Comparison of ENCODE assay signal across 18 cellular contexts in genomic region chr10:103905441-103905840, GRCh38. TPM values are rescaled to one million over a fixed set of nuclear protein-coding genes. Genes with fewer than 3 reads are reported as not detected.
DNase-seq lines count a peak whose midpoint lies in the region; ATAC-seq, FAIRE-seq and TF ChIP-seq lines count a peak whose summit lies in the region.
"Had no signal": no experiment of that assay in that cellular context is flagged by ENCODE, and none has a peak within 500 bp of the region (broad histone marks: within the 10 kb centered on the region; RNA-seq: fewer than 3 reads in every experiment).

No MANE protein-coding gene starts in this region.

- no peaks in the 10 kb centered on the region for H3K9me3 ChIP-seq in keratinocyte (ENCODE audit: control insufficient read depth, low read depth, low read length)
- no peaks in the 10 kb centered on the region for H3K9me3 ChIP-seq in thoracic aorta
- H3K9me3 ChIP-seq in effector memory CD4-positive, alpha-beta T cell (ENCODE audit: control insufficient read depth, low read length), result no peaks in the 10 kb centered on the region
- H3K9me3 ChIP-seq: esophagus squamous epithelium, left lung had no signal

- H3K4me2 ChIP-seq in keratinocyte (ENCODE audit: control insufficient read depth, extremely low read depth, insufficient read depth, low read depth, low read length), result no peak overlapping the region

- FAIRE-seq in keratinocyte (lab: Jason Lieb, UNC), result peak; percentile 9
- FAIRE-seq: GM19239 had no signal

- peaks cover 11 to 13% of the 10 kb centered on the region in 2 donors for H3K36me3 Mint-ChIP-seq in activated T-cell treated with anti-CD3 and anti-CD28 coated beads, Interleukin-2, amount 50 U/mL, for 72 hours (ENCODE audit: insufficient read depth in 2 of 2)
- peaks cover 34% of the 10 kb centered on the region for H3K36me3 Mint-ChIP-seq in activated naive CD8-positive, alpha-beta T cell treated with anti-CD3 and anti-CD28 coated beads, Interleukin-2, amount 10 ng/mL, durations not matched to agents 7 days and 5 days

- no peak for TF ChIP-seq CTCF in keratinocyte (optimal IDR thresholded peaks at IDR 0.05 in 1 of 3, IDR thresholded peaks at IDR 0.05 in 1 of 3, conservative IDR thresholded peaks at IDR 0.05 in 1 of 3; ENCODE audit: extremely low read depth in 1 of 3, insufficient read depth in 2 of 3, low read length in 3 of 3)
- TF ChIP-seq CTCF in thoracic aorta (IDR thresholded peaks at IDR 0.05), result no peak

- peak overlapping the region in 1 of 2 donors; percentile 67 for H3K4me3 Mint-ChIP-seq in activated T-cell treated with anti-CD3 and anti-CD28 coated beads, Interleukin-2, amount 50 U/mL, for 72 hours
- H3K4me3 Mint-ChIP-seq in activated naive CD8-positive, alpha-beta T cell treated with anti-CD3 and anti-CD28 coated beads, Interleukin-2, amount 10 ng/mL, durations not matched to agents 7 days and 5 days, result peak overlapping the region; percentile 57
- H3K4me3 Mint-ChIP-seq: dendritic cell treated with granulocyte-macrophage colony-stimulating factor and Interleukin-4, amounts not matched to agents 40 ng/mL and 50 ng/mL, for 4 days had no signal

- H3K27me3 ChIP-seq in keratinocyte (ENCODE audit: control insufficient read depth, extremely low read depth, insufficient read depth, low read length) (no peaks in the 10 kb centered on the region), thoracic aorta (replicated peaks; ENCODE audit: insufficient read depth) (no peaks in the 10 kb centered on the region)
- H3K27me3 ChIP-seq in effector memory CD4-positive, alpha-beta T cell (replicated peaks; ENCODE audit: control insufficient read depth, insufficient read depth, low read length, poor library complexity, severe bottlenecking), result no peaks in the 10 kb centered on the region
- H3K27me3 ChIP-seq: esophagus squamous epithelium, left lung had no signal

- H3K4me3 ChIP-seq in keratinocyte (ENCODE audit: control insufficient read depth in 2 of 3, extremely low read depth in 1 of 3, insufficient read depth in 2 of 3, low read depth in 1 of 3, low read length in 3 of 3) (no peak overlapping the region), thoracic aorta (peak overlapping the region; percentile 36)
- H3K4me3 ChIP-seq in effector memory CD4-positive, alpha-beta T cell (ENCODE audit: insufficient read depth, low read depth, low read length, poor library complexity, severe bottlenecking), result no peak overlapping the region
- H3K4me3 ChIP-seq: esophagus squamous epithelium, left lung had no signal

- peaks cover under 1% of the 10 kb centered on the region for H3K9me1 ChIP-seq in keratinocyte (ENCODE audit: control insufficient read depth, extremely low read depth, insufficient read depth, low read length)

- H3K36me3 ChIP-seq in keratinocyte (ENCODE audit: control insufficient read depth in 2 of 2, extremely low read depth in 1 of 2, insufficient read depth in 2 of 2, low read length in 2 of 2) (peaks cover 0 to 5% of the 10 kb centered on the region in 2 experiments), thoracic aorta (no peaks in the 10 kb centered on the region)
- H3K36me3 ChIP-seq in effector memory CD4-positive, alpha-beta T cell (ENCODE audit: control insufficient read depth, insufficient read depth, low read length), result peaks cover 17% of the 10 kb centered on the region

- H3K9me3 Mint-ChIP-seq in activated T-cell treated with anti-CD3 and anti-CD28 coated beads, Interleukin-2, amount 50 U/mL, for 72 hours, result no peaks in the 10 kb centered on the region
- H3K9me3 Mint-ChIP-seq in activated naive CD8-positive, alpha-beta T cell treated with anti-CD3 and anti-CD28 coated beads, Interleukin-2, amount 10 ng/mL, durations not matched to agents 7 days and 5 days, result no peaks in the 10 kb centered on the region
- H3K9me3 Mint-ChIP-seq: dendritic cell treated with granulocyte-macrophage colony-stimulating factor and Interleukin-4, amounts not matched to agents 40 ng/mL and 50 ng/mL, for 4 days had no signal

- POLR2A ChIA-PET in activated naive CD8-positive, alpha-beta T cell treated with anti-CD3 and anti-CD28 coated beads, Interleukin-2, amount 10 ng/mL, durations not matched to agents 7 days and 5 days (lab: Charles Lee), result no interaction called here

- H2AFZ ChIP-seq in keratinocyte (ENCODE audit: control insufficient read depth, low read length), result no peak overlapping the region

- H3K27ac ChIP-seq in keratinocyte (ENCODE audit: control insufficient read depth, insufficient read depth, low read length), result no peak overlapping the region
- H3K27ac ChIP-seq in thoracic aorta, result peak overlapping the region; percentile 72 to 74
- no peak overlapping the region for H3K27ac ChIP-seq in effector memory CD4-positive, alpha-beta T cell (ENCODE audit: insufficient read depth, low read length, poor library complexity, severe bottlenecking)

- ATAC-seq in activated T-cell treated with anti-CD3 and anti-CD28 coated beads, Interleukin-2, amount 50 U/mL, for 72 hours (replicated peaks in 1 of 2), result no peak
- ATAC-seq in activated naive CD8-positive, alpha-beta T cell treated with anti-CD3 and anti-CD28 coated beads, Interleukin-2, amount 10 ng/mL, durations not matched to agents 7 days and 5 days (ENCODE audit: low read depth), result no peak
- ATAC-seq in thoracic aorta (ENCODE audit: insufficient number of reproducible peaks, low FRiP score, low read depth), result no peak
- ATAC-seq in GM21723 (IDR thresholded peaks at IDR 0.05; ENCODE audit: unreplicated experiment), result no peak
- ATAC-seq: left lung had no signal

- H3K27ac Mint-ChIP-seq in activated T-cell treated with anti-CD3 and anti-CD28 coated beads, Interleukin-2, amount 50 U/mL, for 72 hours, result peak overlapping the region; percentile 7
- H3K27ac Mint-ChIP-seq in activated naive CD8-positive, alpha-beta T cell treated with anti-CD3 and anti-CD28 coated beads, Interleukin-2, amount 10 ng/mL, durations not matched to agents 7 days and 5 days, result peak overlapping the region; percentile 73
- H3K27ac Mint-ChIP-seq: dendritic cell treated with granulocyte-macrophage colony-stimulating factor and Interleukin-4, amounts not matched to agents 40 ng/mL and 50 ng/mL, for 4 days had no signal

- H3K4me1 ChIP-seq in keratinocyte (ENCODE audit: control insufficient read depth, extremely low read depth, insufficient read depth, low read length) (peaks cover 33% of the 10 kb centered on the region), thoracic aorta (ENCODE audit: control insufficient read depth in 1 of 2, low read depth in 2 of 2) (peaks cover 36 to 50% of the 10 kb centered on the region in 2 donors)
- H3K4me1 ChIP-seq in effector memory CD4-positive, alpha-beta T cell (ENCODE audit: control insufficient read depth, insufficient read depth, low read length, poor library complexity, severe bottlenecking), result peaks cover 39% of the 10 kb centered on the region

- no peaks in the 10 kb centered on the region for H4K20me1 ChIP-seq in keratinocyte (ENCODE audit: control insufficient read depth, extremely low read depth, insufficient read depth, low read length)

- peaks cover 2% of the 10 kb centered on the region for H3K79me2 ChIP-seq in keratinocyte (ENCODE audit: control insufficient read depth, insufficient read depth, low read length)

- H3K27me3 Mint-ChIP-seq in activated T-cell treated with anti-CD3 and anti-CD28 coated beads, Interleukin-2, amount 50 U/mL, for 72 hours (ENCODE audit: low read depth), result no peaks in the 10 kb centered on the region
- H3K27me3 Mint-ChIP-seq in activated naive CD8-positive, alpha-beta T cell treated with anti-CD3 and anti-CD28 coated beads, Interleukin-2, amount 10 ng/mL, durations not matched to agents 7 days and 5 days, result no peaks in the 10 kb centered on the region
- H3K27me3 Mint-ChIP-seq: dendritic cell treated with granulocyte-macrophage colony-stimulating factor and Interleukin-4, amounts not matched to agents 40 ng/mL and 50 ng/mL, for 4 days had no signal

- DNase-seq in activated T-cell treated with anti-CD3 and anti-CD28 coated beads, Interleukin-2, amount 50 U/mL, for 72 hours, result no peak
- DNase-seq in activated T-cell treated with anti-CD3 and anti-CD28 coated beads, Interleukin-2, amount 50 U/mL, for 1 hour, result no peak
- DNase-seq in activated naive CD8-positive, alpha-beta T cell treated with anti-CD3 and anti-CD28 coated beads, Interleukin-2, amount 10 ng/mL, durations not matched to agents 7 days and 5 days, result no peak
- DNase-seq in keratinocyte (ENCODE audit: low read depth, low spot score) (no peak), thoracic aorta (ENCODE audit: low spot score) (no peak), AG20443 (ENCODE audit: low spot score) (no peak)
- no peak for DNase-seq in effector memory CD4-positive, alpha-beta T cell
- DNase-seq: activated CD4-positive, CD25-positive, alpha-beta regulatory T cell; amygdala; esophagus squamous epithelium; hypothalamus; left lung; NCI-H1694 treated with DMSO at 0.1 percent for 48 hours; NCI-H526 treated with DMSO at 0.1 percent for 48 hours; T-helper 1 cell had no signal

- dilution Hi-C loops in keratinocyte (cut with MboI; ENCODE audit: extremely low pct_ligation_motif_present, low sequenced_read_pairs), result no loop called here

- H3K4me1 Mint-ChIP-seq in activated T-cell treated with anti-CD3 and anti-CD28 coated beads, Interleukin-2, amount 50 U/mL, for 72 hours (ENCODE audit: low read depth), result peaks cover 74% of the 10 kb centered on the region
- H3K4me1 Mint-ChIP-seq in activated naive CD8-positive, alpha-beta T cell treated with anti-CD3 and anti-CD28 coated beads, Interleukin-2, amount 10 ng/mL, durations not matched to agents 7 days and 5 days, result peaks cover 60% of the 10 kb centered on the region

- H3K9ac ChIP-seq in keratinocyte (ENCODE audit: control insufficient read depth, extremely low read depth, insufficient read depth, low read length), result no peak overlapping the region

RNA-seq across cellular contexts. Expression of gene STN1, which starts 12.5 kb away (rescaled TPM):
- 10 to 100 TPM; 52.0 to 57.7 TPM for total RNA-seq in activated T-cell treated with anti-CD3 and anti-CD28 coated beads, Interleukin-2, amount 50 U/mL, for 72 hours
- 10 to 100 TPM; 53.7 to 58.5 TPM for total RNA-seq in activated naive CD8-positive, alpha-beta T cell treated with anti-CD3 and anti-CD28 coated beads, Interleukin-2, amount 10 ng/mL, durations not matched to agents 7 days and 5 days
- 29.0 to 32.5 TPM (median 30.5 TPM) in 3 replicates for polyA plus RNA-seq in keratinocyte
- polyA plus RNA-seq in keratinocyte (2011; ENCODE audit: low read depth), result 16.5 TPM
- 38.0 and 49.4 TPM in 2 replicates for polyA plus RNA-seq in keratinocyte (2011; cell fraction: cytosol; rRNA removed)
- 20.2 and 22.2 TPM in 2 replicates for polyA plus RNA-seq in keratinocyte (2011; cell fraction: nucleus; rRNA removed)
- 23.7 and 24.4 TPM in 2 replicates for polyA plus RNA-seq in keratinocyte (2012; ENCODE audit: low replicate concordance)
- 18.4 to 22.3 TPM (median 21.6 TPM) in 3 replicates for polyA minus RNA-seq in keratinocyte
- 18.0 TPM for polyA minus RNA-seq in keratinocyte (2011; cell fraction: cytosol; rRNA and poly(A)+ RNA removed)
- 6.2 and 12.6 TPM in 2 replicates for polyA minus RNA-seq in keratinocyte (2011; cell fraction: nucleus; rRNA and poly(A)+ RNA removed)
- 10 to 100 TPM; 11.6 to 30.6 TPM for total RNA-seq in thoracic aorta

RNA-seq across cellular contexts. Expression of gene SH3PXD2A, which starts 50.1 kb away (rescaled TPM):
- total RNA-seq in activated T-cell treated with anti-CD3 and anti-CD28 coated beads, Interleukin-2, amount 50 U/mL, for 72 hours, result 10 to 100 TPM in 1 of 2 donors, 1 to 10 TPM in 1; 7.8 to 10.2 TPM
- 10 to 100 TPM; 14.8 to 16.0 TPM for total RNA-seq in activated naive CD8-positive, alpha-beta T cell treated with anti-CD3 and anti-CD28 coated beads, Interleukin-2, amount 10 ng/mL, durations not matched to agents 7 days and 5 days
- polyA plus RNA-seq in keratinocyte, result 31.0 to 56.6 TPM (median 33.9 TPM) in 3 replicates
- 22.4 TPM for polyA plus RNA-seq in keratinocyte (2011; ENCODE audit: low read depth)
- polyA plus RNA-seq in keratinocyte (2011; cell fraction: cytosol; rRNA removed), result 32.2 and 35.6 TPM in 2 replicates
- 116 and 136 TPM in 2 replicates for polyA plus RNA-seq in keratinocyte (2011; cell fraction: nucleus; rRNA removed)
- 46.1 and 73.7 TPM in 2 replicates for polyA plus RNA-seq in keratinocyte (2012; ENCODE audit: low replicate concordance)
- 46.4 to 127 TPM (median 59.1 TPM) in 3 replicates for polyA minus RNA-seq in keratinocyte
- polyA minus RNA-seq in keratinocyte (2011; cell fraction: cytosol; rRNA and poly(A)+ RNA removed), result 63.7 TPM
- 88.9 and 140 TPM in 2 replicates for polyA minus RNA-seq in keratinocyte (2011; cell fraction: nucleus; rRNA and poly(A)+ RNA removed)
- 10 to 100 TPM; 28.3 to 51.5 TPM for total RNA-seq in thoracic aorta

Comparison
In these comparisons a context has a peak if more than half of its experiments do, and no peak if none do; other contexts are left out.
1. H3K27ac ChIP-seq: peak in thoracic aorta (2 of 2); none in keratinocyte (single experiment) and effector memory CD4-positive, alpha-beta T cell (single experiment).